In the genomic region with DNA sequence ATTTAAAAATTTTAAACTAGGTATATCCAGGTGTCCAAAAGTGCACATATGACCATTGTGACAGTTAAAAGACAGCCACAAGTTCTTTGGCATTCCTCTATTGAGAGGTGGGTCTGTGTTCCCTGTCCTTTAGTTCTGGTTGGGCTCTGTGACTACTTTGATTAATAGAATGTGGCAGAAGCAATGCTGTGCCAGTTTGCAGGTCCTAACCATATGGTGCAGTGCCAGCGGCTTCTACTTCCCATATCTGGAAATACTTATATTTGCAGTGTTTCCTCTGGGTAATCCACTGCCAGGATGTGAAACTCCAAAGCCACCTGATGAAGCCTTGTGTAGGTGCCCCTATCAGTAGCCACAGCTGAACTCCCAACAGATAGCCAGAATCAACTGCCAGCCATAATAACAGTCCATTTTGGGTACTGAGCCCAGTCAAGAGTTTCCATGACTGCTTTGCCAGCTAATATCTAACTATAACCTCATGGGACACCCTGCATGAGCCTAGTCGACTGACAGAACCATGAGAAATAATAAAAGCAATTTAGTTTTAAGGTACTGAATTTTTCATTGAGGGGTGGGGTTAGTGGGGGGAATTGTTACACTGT, we compare ENCODE assay signal across 21 cellular contexts.
"Had no signal": no experiment of that assay in that cellular context is flagged by ENCODE, and none has a peak within 500 bp of the region (broad histone marks: within the 10 kb centered on the region; RNA-seq: fewer than 3 reads in every experiment).

No MANE protein-coding gene starts in this region.

- H3K79me2 ChIP-seq: parathyroid adenoma had no signal

- H3K4me3 ChIP-seq: dorsolateral prefrontal cortex, neural progenitor cell, smooth muscle cell, suprapubic skin, transverse colon, upper lobe of right lung, uterus had no signal

- DNase-seq: effector CD4-positive, alpha-beta T cell; mesenchymal stem cell; midbrain; naive thymus-derived CD4-positive, alpha-beta T cell; stimulated activated CD4-positive, alpha-beta T cell treated with anti-CD3 and anti-CD28 coated beads, Interleukin-12 subunit alpha, Interleukin-12 subunit beta, amount 100 ng/mL, for 4 hours; stimulated activated CD4-positive, alpha-beta T cell treated with anti-CD3 and anti-CD28 coated beads, Interleukin-1b, Interleukin-23, amount 100 ng/mL, for 48 hours; stimulated activated CD4-positive, alpha-beta T cell treated with anti-CD3 and anti-CD28 coated beads, Interleukin-4, amount 100 ng/mL, for 1 hour; stimulated activated CD8-positive, alpha-beta memory T cell treated with anti-CD3 and anti-CD28 coated beads, Interleukin-4, amount 100 ng/mL, for 48 hours; stimulated activated naive CD4-positive, alpha-beta T cell; stimulated activated naive CD8-positive, alpha-beta T cell treated with anti-CD3 and anti-CD28 coated beads, Interleukin-15, amount 100 ng/mL, for 72 hours; transverse colon; upper lobe of right lung; uterus had no signal

- H3K9me3 ChIP-seq: suprapubic skin, transverse colon, upper lobe of right lung, uterus had no signal

- H3K4me1 ChIP-seq: parathyroid adenoma, suprapubic skin, transverse colon, upper lobe of right lung, uterus had no signal

- FAIRE-seq: frontal cortex, keratinocyte had no signal

- H3K27me3 ChIP-seq: dorsolateral prefrontal cortex, neural progenitor cell, suprapubic skin, transverse colon, upper lobe of right lung, uterus had no signal

- H3K4me2 ChIP-seq: neural progenitor cell, smooth muscle cell had no signal

- H3K27ac ChIP-seq: dorsolateral prefrontal cortex, neural progenitor cell, parathyroid adenoma, suprapubic skin, transverse colon, upper lobe of right lung, uterus had no signal

- ATAC-seq: naive thymus-derived CD4-positive, alpha-beta T cell; sciatic nerve; stimulated activated naive CD8-positive, alpha-beta T cell treated with anti-CD3 and anti-CD28 coated beads, Interleukin-15, amount 100 ng/mL, for 72 hours; upper lobe of right lung had no signal

- H3K36me3 ChIP-seq: neural progenitor cell, suprapubic skin, transverse colon, upper lobe of right lung, uterus had no signal

- H3K9ac ChIP-seq: neural progenitor cell, parathyroid adenoma had no signal
